In genomic region chr19:34999498-35000337, GRCh38 we compare ENCODE assay signal across 8 cellular contexts. TPM values are rescaled to one million over a fixed set of nuclear protein-coding genes. Genes with fewer than 3 reads are reported as not detected.
DNase-seq lines count a peak whose midpoint lies in the region; ATAC-seq, FAIRE-seq and TF ChIP-seq lines count a peak whose summit lies in the region.

Gene GRAMD1A, plus strand, starts transcription at chr19:35000323. Its CDS starts 156 bp downstream, at chr19:35000479.

- H3K27me3 Mint-ChIP-seq in activated naive CD8-positive, alpha-beta T cell treated with anti-CD3 and anti-CD28 coated beads, Interleukin-2, amount 10 ng/mL, durations not matched to agents 7 days and 5 days = no peaks in the 10 kb centered on the region

- peaks cover 4% of the 10 kb centered on the region for H3K4me1 ChIP-seq in parathyroid adenoma
- peaks cover 0 to 90% (median 27%) of the 10 kb centered on the region in 4 donors for H3K4me1 ChIP-seq in tibial nerve

- no peaks in the 10 kb centered on the region for H3K9me3 Mint-ChIP-seq in activated naive CD8-positive, alpha-beta T cell treated with anti-CD3 and anti-CD28 coated beads, Interleukin-2, amount 10 ng/mL, durations not matched to agents 7 days and 5 days

- H3K27me3 ChIP-seq in MG63 = no peaks in the 10 kb centered on the region
- no peaks in the 10 kb centered on the region for H3K27me3 ChIP-seq in parathyroid adenoma (ENCODE audit: control insufficient read depth, insufficient read depth, low read length)
- H3K27me3 ChIP-seq in tibial nerve = no peaks in the 10 kb centered on the region

- TF ChIP-seq CTCF in D721Med (IDR thresholded peaks at IDR 0.05; ENCODE audit: insufficient read depth, missing control alignments) (no peak), parathyroid adenoma (IDR thresholded peaks at IDR 0.05) (no peak), tibial nerve (IDR thresholded peaks at IDR 0.05) (no peak)

- WGBS in tibial nerve, 2 donors = 2% methylated on average over 27 to 41 of the region's 45 CpGs

- H3K36me3 ChIP-seq in MG63 (peaks cover 35% of the 10 kb centered on the region), parathyroid adenoma (ENCODE audit: control insufficient read depth, insufficient read depth, low read length) (no peaks in the 10 kb centered on the region), tibial nerve (peaks cover 0 to 8% (median 0%) of the 10 kb centered on the region in 3 donors)

- H3K36me3 Mint-ChIP-seq in activated naive CD8-positive, alpha-beta T cell treated with anti-CD3 and anti-CD28 coated beads, Interleukin-2, amount 10 ng/mL, durations not matched to agents 7 days and 5 days = peaks cover 21% of the 10 kb centered on the region

- H2AFZ ChIP-seq in parathyroid adenoma = peak within 1 kb of the TSS; percentile 94

- peaks cover 9% of the 10 kb centered on the region for H3K79me2 ChIP-seq in parathyroid adenoma

- H3K27ac ChIP-seq in parathyroid adenoma (peak within 1 kb of the TSS; percentile 100), tibial nerve (peak within 1 kb of the TSS; percentile 96 to 100 (median 98))

- H3K4me3 Mint-ChIP-seq in activated naive CD8-positive, alpha-beta T cell treated with anti-CD3 and anti-CD28 coated beads, Interleukin-2, amount 10 ng/mL, durations not matched to agents 7 days and 5 days = peak within 1 kb of the TSS; percentile 91

- peak; percentile 45 for ATAC-seq in GM21619 (IDR thresholded peaks at IDR 0.05; ENCODE audit: unreplicated experiment)
- ATAC-seq in activated naive CD8-positive, alpha-beta T cell treated with anti-CD3 and anti-CD28 coated beads, Interleukin-2, amount 10 ng/mL, durations not matched to agents 7 days and 5 days (ENCODE audit: low read depth) = peak; percentile 33
- peak; percentile 96 for ATAC-seq in Right ventricle myocardium inferior

- H3K9ac ChIP-seq in parathyroid adenoma = peak within 1 kb of the TSS; percentile 99

- H3K4me3 ChIP-seq in MG63 = peak within 1 kb of the TSS; percentile 71
- peak within 1 kb of the TSS; percentile 76 for H3K4me3 ChIP-seq in parathyroid adenoma (ENCODE audit: low read depth, low read length)
- peak within 1 kb of the TSS; percentile 67 to 99 (median 78) for H3K4me3 ChIP-seq in tibial nerve

- peak; percentile 52 to 88 for TF ChIP-seq POLR2A in tibial nerve (IDR thresholded peaks at IDR 0.05)

- FAIRE-seq in D721Med (lab: Jason Lieb, UNC) = no peak

- peaks cover 54% of the 10 kb centered on the region for H3K4me1 Mint-ChIP-seq in activated naive CD8-positive, alpha-beta T cell treated with anti-CD3 and anti-CD28 coated beads, Interleukin-2, amount 10 ng/mL, durations not matched to agents 7 days and 5 days

- POLR2A ChIA-PET in activated naive CD8-positive, alpha-beta T cell treated with anti-CD3 and anti-CD28 coated beads, Interleukin-2, amount 10 ng/mL, durations not matched to agents 7 days and 5 days (lab: Charles Lee) = interaction anchor here (0.7 to 4.0 kb wide), 4 partner anchors 10 to 36 kb away, joined by 3 to 21 read pairs (median 7); partner anchors contain the start of gene ZNF792

- H3K4me2 ChIP-seq in parathyroid adenoma (ENCODE audit: low read length) = peak within 1 kb of the TSS; percentile 88

- H3K9me3 ChIP-seq in MG63 = no peaks in the 10 kb centered on the region
- no peaks in the 10 kb centered on the region for H3K9me3 ChIP-seq in parathyroid adenoma (ENCODE audit: control insufficient read depth, low read length)
- H3K9me3 ChIP-seq in tibial nerve = no peaks in the 10 kb centered on the region

- peak; percentile 16 to 96 for TF ChIP-seq EP300 in tibial nerve (IDR thresholded peaks at IDR 0.05)

- H3K27ac Mint-ChIP-seq in activated naive CD8-positive, alpha-beta T cell treated with anti-CD3 and anti-CD28 coated beads, Interleukin-2, amount 10 ng/mL, durations not matched to agents 7 days and 5 days = peak within 1 kb of the TSS; percentile 95

- intact Hi-C loops in Right ventricle myocardium inferior (cut with DNase I) = no loop called here

- DNase-seq in D721Med (ENCODE audit: insufficient read length, low spot score) = peak; percentile 95
- peak; percentile 91 for DNase-seq in MG63
- DNase-seq in SKM-1 treated with dmso at 0.1 percent for 144 hours (lab: John Stamatoyannopoulos, UW; ENCODE audit: unreplicated experiment) = peak; percentile 58
- DNase-seq in activated naive CD8-positive, alpha-beta T cell treated with anti-CD3 and anti-CD28 coated beads, Interleukin-2, amount 10 ng/mL, durations not matched to agents 7 days and 5 days = peak; percentile 85
- peak; percentile 96 for DNase-seq in Right ventricle myocardium inferior (ENCODE audit: missing footprints)
- peak; percentile 80 to 81 for DNase-seq in tibial nerve (ENCODE audit: low spot score in 2 of 2)

RNA-seq across cellular contexts. Expression of gene GRAMD1A, which starts in this region (rescaled TPM):
- total RNA-seq in MG63 (2014; rRNA removed; shearing (Covaris generic); ENCODE audit: low replicate concordance) = 28.2 and 32.1 TPM in 2 replicates
- total RNA-seq in activated naive CD8-positive, alpha-beta T cell treated with anti-CD3 and anti-CD28 coated beads, Interleukin-2, amount 10 ng/mL, durations not matched to agents 7 days and 5 days = 100 to 1,000 TPM; 173 to 187 TPM
- 25.8 TPM for total RNA-seq in Right ventricle myocardium inferior
- total RNA-seq in tibial nerve = 100 to 1,000 TPM in 1 of 4 donors, 10 to 100 TPM in 3; 53.1 to 108 (median 61.6) TPM

Comparison
In these comparisons a context has a peak if more than half of its experiments do, and no peak if none do; other contexts are left out.
1. Peak in every context shown above with its lines: DNase-seq, ATAC-seq, H3K4me3 ChIP-seq and H3K27ac ChIP-seq.
2. ATAC-seq: peak in every context shown above with its lines; median percentile 96 in Right ventricle myocardium inferior; 45 in GM21619; 33 in activated naive CD8-positive, alpha-beta T cell treated with anti-CD3 and anti-CD28 coated beads, Interleukin-2, amount 10 ng/mL, durations not matched to agents 7 days and 5 days.